Comparison of ENCODE assay signal across 1 cellular context in the genomic region with DNA sequence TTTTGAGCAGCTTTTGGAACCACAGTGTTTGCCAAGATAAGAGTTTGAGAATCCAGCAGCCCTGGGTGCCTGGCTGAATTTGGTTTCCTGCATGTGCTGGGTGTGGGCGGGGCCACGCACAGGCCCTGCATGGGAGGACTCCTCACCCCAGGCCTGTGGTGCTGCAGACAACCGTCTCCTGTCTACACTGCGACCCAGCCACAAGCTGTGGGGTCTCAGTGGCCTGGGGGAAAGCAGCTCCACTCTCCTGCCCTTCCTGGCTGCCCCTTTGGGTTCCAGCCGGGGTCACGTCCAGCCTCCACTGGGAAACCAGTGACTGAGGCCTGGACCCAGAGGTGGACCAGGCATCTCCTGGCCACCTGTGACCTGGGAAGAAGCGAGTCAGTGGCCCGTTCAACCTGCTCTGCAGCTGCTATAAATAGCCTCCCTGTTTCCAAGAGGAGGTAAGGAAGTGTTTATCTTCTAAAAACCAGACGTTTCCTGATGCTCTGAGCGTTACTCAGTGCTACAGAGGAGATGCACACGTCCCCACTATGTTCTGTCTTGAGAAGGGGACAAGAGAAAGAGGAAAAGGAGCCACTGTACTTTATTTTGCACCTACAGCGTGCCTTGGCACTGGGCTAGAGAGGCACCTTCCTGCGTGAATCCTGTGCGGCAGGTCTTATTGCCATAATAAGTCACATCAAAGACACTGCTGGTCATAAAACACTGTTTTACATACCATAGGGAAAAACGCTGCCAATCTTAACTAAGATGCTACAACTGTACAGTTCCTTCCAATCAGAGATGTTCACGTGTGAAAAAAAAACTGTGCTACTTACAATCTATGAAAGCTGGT.
TF ChIP-seq lines count a peak whose summit lies in the region.

No MANE protein-coding gene starts in this region.

TF ChIP-seq in HCT116, 20 proteins besides CTCF, POLR2A, EP300 and RAD21 (continued from another document):
- TF ChIP-seq, protein P1, sequence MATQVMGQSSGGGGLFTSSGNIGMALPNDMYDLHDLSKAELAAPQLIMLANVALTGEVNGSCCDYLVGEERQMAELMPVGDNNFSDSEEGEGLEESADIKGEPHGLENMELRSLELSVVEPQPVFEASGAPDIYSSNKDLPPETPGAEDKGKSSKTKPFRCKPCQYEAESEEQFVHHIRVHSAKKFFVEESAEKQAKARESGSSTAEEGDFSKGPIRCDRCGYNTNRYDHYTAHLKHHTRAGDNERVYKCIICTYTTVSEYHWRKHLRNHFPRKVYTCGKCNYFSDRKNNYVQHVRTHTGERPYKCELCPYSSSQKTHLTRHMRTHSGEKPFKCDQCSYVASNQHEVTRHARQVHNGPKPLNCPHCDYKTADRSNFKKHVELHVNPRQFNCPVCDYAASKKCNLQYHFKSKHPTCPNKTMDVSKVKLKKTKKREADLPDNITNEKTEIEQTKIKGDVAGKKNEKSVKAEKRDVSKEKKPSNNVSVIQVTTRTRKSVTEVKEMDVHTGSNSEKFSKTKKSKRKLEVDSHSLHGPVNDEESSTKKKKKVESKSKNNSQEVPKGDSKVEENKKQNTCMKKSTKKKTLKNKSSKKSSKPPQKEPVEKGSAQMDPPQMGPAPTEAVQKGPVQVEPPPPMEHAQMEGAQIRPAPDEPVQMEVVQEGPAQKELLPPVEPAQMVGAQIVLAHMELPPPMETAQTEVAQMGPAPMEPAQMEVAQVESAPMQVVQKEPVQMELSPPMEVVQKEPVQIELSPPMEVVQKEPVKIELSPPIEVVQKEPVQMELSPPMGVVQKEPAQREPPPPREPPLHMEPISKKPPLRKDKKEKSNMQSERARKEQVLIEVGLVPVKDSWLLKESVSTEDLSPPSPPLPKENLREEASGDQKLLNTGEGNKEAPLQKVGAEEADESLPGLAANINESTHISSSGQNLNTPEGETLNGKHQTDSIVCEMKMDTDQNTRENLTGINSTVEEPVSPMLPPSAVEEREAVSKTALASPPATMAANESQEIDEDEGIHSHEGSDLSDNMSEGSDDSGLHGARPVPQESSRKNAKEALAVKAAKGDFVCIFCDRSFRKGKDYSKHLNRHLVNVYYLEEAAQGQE (IDR thresholded peaks at IDR 0.05; ENCODE audit: low read depth), result no peak
- TF ChIP-seq CEBPB (IDR thresholded peaks at IDR 0.05; ENCODE audit: low read depth), result no peak
- TF ChIP-seq, protein P2, sequence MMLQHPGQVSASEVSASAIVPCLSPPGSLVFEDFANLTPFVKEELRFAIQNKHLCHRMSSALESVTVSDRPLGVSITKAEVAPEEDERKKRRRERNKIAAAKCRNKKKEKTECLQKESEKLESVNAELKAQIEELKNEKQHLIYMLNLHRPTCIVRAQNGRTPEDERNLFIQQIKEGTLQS (IDR thresholded peaks at IDR 0.05), result no peak
- TF ChIP-seq CBX3 (IDR thresholded peaks at IDR 0.05; ENCODE audit: low read depth), result no peak
- no peak for TF ChIP-seq FOSL1 (IDR thresholded peaks at IDR 0.05; ENCODE audit: low read depth)
- TF ChIP-seq YY1 (IDR thresholded peaks at IDR 0.05; ENCODE audit: extremely low read depth, insufficient replicate concordance, low read depth, low read length), result no peak
- peak; percentile 57; the same call in 1 of the 2 replicates for TF ChIP-seq SP1 (IDR thresholded peaks at IDR 0.05; ENCODE audit: low read depth)
- TF ChIP-seq TCF7L2 (IDR thresholded peaks at IDR 0.05; ENCODE audit: borderline replicate concordance, extremely low read depth, insufficient read depth, insufficient read length), result no peak
- TF ChIP-seq ZNF274 (IDR thresholded peaks at IDR 0.05; ENCODE audit: low read depth, low read length), result no peak
